Comparison of ENCODE assay signal across 19 cellular contexts in the genomic region with DNA sequence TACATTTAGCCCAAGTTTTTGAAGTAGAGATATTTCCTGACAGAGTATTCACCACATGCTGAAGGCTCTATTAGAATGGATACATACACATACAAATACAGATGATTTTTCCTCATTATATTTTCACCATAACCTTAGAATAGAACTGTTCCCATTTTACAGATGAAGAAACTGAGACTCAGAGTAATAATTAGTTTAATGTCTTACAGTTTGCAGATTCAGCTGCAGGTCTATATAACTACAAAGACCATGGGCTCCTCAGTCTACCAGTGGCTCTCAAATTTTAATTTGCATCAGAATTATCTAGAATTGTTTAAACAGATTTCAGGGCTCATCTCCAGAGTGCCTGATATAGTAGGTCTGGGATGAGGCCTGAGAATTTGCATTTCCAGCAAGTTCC.
A peak's percentile ranks its signal among the peaks of the same experiment; 100 is the strongest.
DNase-seq lines count a peak whose midpoint lies in the region; ATAC-seq and TF ChIP-seq lines count a peak whose summit lies in the region.
"Had no signal": no experiment of that assay in that cellular context is flagged by ENCODE, and none has a peak within 500 bp of the region (broad histone marks: within the 10 kb centered on the region; RNA-seq: fewer than 3 reads in every experiment).

No MANE protein-coding gene starts in this region.

- H3K9me3 Mint-ChIP-seq in natural killer cell treated with Interleukin-12 subunit alpha and Interleukin-12 subunit beta and Interleukin-15 and Interleukin-18, amount 100 ng/mL, for 72 hours = no peaks in the 10 kb centered on the region
- H3K9me3 Mint-ChIP-seq: CD8-positive, alpha-beta T cell had no signal

- TF ChIP-seq CTCF in cardiac muscle cell (IDR thresholded peaks at IDR 0.05; ENCODE audit: low read depth, low read length) = no peak
- no peak for TF ChIP-seq CTCF in ascending aorta (IDR thresholded peaks at IDR 0.05)
- TF ChIP-seq CTCF in transverse colon (IDR thresholded peaks at IDR 0.05) = no peak
- no peak for TF ChIP-seq CTCF in smooth muscle cell (IDR thresholded peaks at IDR 0.05; ENCODE audit: borderline replicate concordance, insufficient read depth, poor library complexity, severe bottlenecking)

- ATAC-seq in HG02759 (IDR thresholded peaks at IDR 0.05; ENCODE audit: unreplicated experiment) = no peak
- no peak for ATAC-seq in natural killer cell treated with Interleukin-12 subunit alpha and Interleukin-12 subunit beta and Interleukin-15 and Interleukin-18, amount 100 ng/mL, for 72 hours
- ATAC-seq: CD8-positive, alpha-beta T cell had no signal

- no peak overlapping the region for H3K4me3 Mint-ChIP-seq in natural killer cell treated with Interleukin-12 subunit alpha and Interleukin-12 subunit beta and Interleukin-15 and Interleukin-18, amount 100 ng/mL, for 72 hours
- H3K4me3 Mint-ChIP-seq: CD8-positive, alpha-beta T cell had no signal

- no peaks in the 10 kb centered on the region for H3K79me2 ChIP-seq in smooth muscle cell (ENCODE audit: low read depth)

- H3K4me3 ChIP-seq in cardiac muscle cell (no peak overlapping the region), ascending aorta (no peak overlapping the region), transverse colon (no peak overlapping the region), smooth muscle cell (no peak overlapping the region)
- H3K4me3 ChIP-seq: Peyer's patch had no signal

- in situ Hi-C loops in transverse colon (cut with MboI; ENCODE audit: low pct_ligation_motif_present in 1 of 4, low pct_unique_long_range_greater_than_20kb in 1 of 4, low sequenced_read_pairs in 3 of 4) = no loop called here

- H3K4me1 ChIP-seq in cardiac muscle cell (ENCODE audit: low read depth) (peaks cover 18% of the 10 kb centered on the region), ascending aorta (peaks cover 8 to 19% of the 10 kb centered on the region in 2 donors), transverse colon (peaks cover 0 to 10% (median 2%) of the 10 kb centered on the region in 4 donors), smooth muscle cell (ENCODE audit: low read depth) (peaks cover 30% of the 10 kb centered on the region)
- H3K4me1 ChIP-seq: Peyer's patch had no signal

- TF ChIP-seq POLR2A in transverse colon (IDR thresholded peaks at IDR 0.05) = no peak

- H3K9me3 ChIP-seq in cardiac muscle cell (ENCODE audit: low read depth) (no peaks in the 10 kb centered on the region), ascending aorta (no peaks in the 10 kb centered on the region), transverse colon (no peaks in the 10 kb centered on the region), smooth muscle cell (replicated peaks; ENCODE audit: low read depth) (no peaks in the 10 kb centered on the region)
- H3K9me3 ChIP-seq: Peyer's patch had no signal

- no peak overlapping the region for H3K9ac ChIP-seq in smooth muscle cell (ENCODE audit: low read depth)

- H3K27ac Mint-ChIP-seq in natural killer cell treated with Interleukin-12 subunit alpha and Interleukin-12 subunit beta and Interleukin-15 and Interleukin-18, amount 100 ng/mL, for 72 hours = no peak overlapping the region
- H3K27ac Mint-ChIP-seq: CD8-positive, alpha-beta T cell had no signal

- intact Hi-C loops in cardiac septum (cut with DNase I) (no loop called here), ascending aorta (cut with DNase I) (loop anchor here (5.0 kb wide), 1 partner anchor 135 kb away; no protein-coding TSS in a partner anchor), transverse colon (cut with DNase I; ENCODE audit: low total_unique reads) (no loop called here)

- no peaks in the 10 kb centered on the region for H3K4me1 Mint-ChIP-seq in natural killer cell treated with Interleukin-12 subunit alpha and Interleukin-12 subunit beta and Interleukin-15 and Interleukin-18, amount 100 ng/mL, for 72 hours (ENCODE audit: low read depth in 2 of 2)

- no peaks in the 10 kb centered on the region for H3F3A ChIP-seq in smooth muscle cell (ENCODE audit: low read depth)

- no peaks in the 10 kb centered on the region for H3K27me3 Mint-ChIP-seq in natural killer cell treated with Interleukin-12 subunit alpha and Interleukin-12 subunit beta and Interleukin-15 and Interleukin-18, amount 100 ng/mL, for 72 hours

- H3K36me3 Mint-ChIP-seq in natural killer cell treated with Interleukin-12 subunit alpha and Interleukin-12 subunit beta and Interleukin-15 and Interleukin-18, amount 100 ng/mL, for 72 hours = peaks cover 32% of the 10 kb centered on the region

- no peak for TF ChIP-seq EP300 in transverse colon (IDR thresholded peaks at IDR 0.05; ENCODE audit: low read depth)

- peak overlapping the region; percentile 73 for H3K27ac ChIP-seq in cardiac muscle cell
- H3K27ac ChIP-seq in ascending aorta = peak overlapping the region; percentile 63 to 65
- peak overlapping the region; percentile 72 for H3K27ac ChIP-seq in layer of hippocampus (ENCODE audit: low read depth, low read length)
- H3K27ac ChIP-seq in transverse colon = peak overlapping the region in 3 of 4 donors; percentile 28 to 39 (median 35)
- H3K27ac ChIP-seq in smooth muscle cell (ENCODE audit: low read depth) = no peak overlapping the region

- no peak for DNase-seq in cardiac muscle cell (ENCODE audit: low read depth in 1 of 2, low spot score in 1 of 2)
- DNase-seq in cardiac septum (ENCODE audit: low spot score) = no peak
- DNase-seq in ascending aorta (ENCODE audit: low spot score in 2 of 2) = no peak
- DNase-seq in transverse colon = no peak
- no peak for DNase-seq in natural killer cell treated with Interleukin-12 subunit alpha and Interleukin-12 subunit beta and Interleukin-15 and Interleukin-18, amount 100 ng/mL, for 72 hours (ENCODE audit: low spot score)
- DNase-seq in smooth muscle cell (lab: John Stamatoyannopoulos, UW; ENCODE audit: unreplicated experiment) = no peak
- DNase-seq: AML-193; C1 segment of cervical spinal cord; Calu3; CD8-positive, alpha-beta T cell; MM.1S; NCI-H1092; NCI-H1436; NCI-H1930; NCI-H510A treated with DMSO at 0.1 percent for 48 hours; NCI-H748 treated with DMSO at 0.1 percent for 48 hours; Peyer's patch had no signal

- no peak overlapping the region for H2AFZ ChIP-seq in smooth muscle cell (ENCODE audit: low read depth)

- H3K36me3 ChIP-seq in cardiac muscle cell (peaks cover 24% of the 10 kb centered on the region), ascending aorta (peaks cover 70 to 90% of the 10 kb centered on the region in 2 donors), transverse colon (peaks cover 0 to 66% (median 22%) of the 10 kb centered on the region in 4 donors), smooth muscle cell (ENCODE audit: low read depth) (peaks cover 19% of the 10 kb centered on the region)

- no peak overlapping the region for H3K4me2 ChIP-seq in smooth muscle cell

- H4K20me1 ChIP-seq in smooth muscle cell (ENCODE audit: low read depth) = no peaks in the 10 kb centered on the region

- H3K27me3 ChIP-seq in cardiac muscle cell = no peaks in the 10 kb centered on the region
- H3K27me3 ChIP-seq in ascending aorta = no peaks in the 10 kb centered on the region
- no peaks in the 10 kb centered on the region for H3K27me3 ChIP-seq in layer of hippocampus (ENCODE audit: control insufficient read depth, insufficient read depth, low read length)
- H3K27me3 ChIP-seq in transverse colon = no peaks in the 10 kb centered on the region
- H3K27me3 ChIP-seq in smooth muscle cell (ENCODE audit: low read depth) = no peaks in the 10 kb centered on the region
- H3K27me3 ChIP-seq: Peyer's patch had no signal
